In genomic region chr16:2514333-2515179, GRCh38 we compare ENCODE assay signal across 8 cellular contexts. TPM values are rescaled to one million over a fixed set of nuclear protein-coding genes. Genes with fewer than 3 reads are reported as not detected.
DNase-seq lines count a peak whose midpoint lies in the region; ATAC-seq and TF ChIP-seq lines count a peak whose summit lies in the region.

No MANE protein-coding gene starts in this region.

- 0 to 1% (median 1%) methylated on average over 18 to 63 of the region's 63 CpGs for WGBS in ovary, 3 donors

- no peaks in the 10 kb centered on the region for H3K9me3 ChIP-seq in ovary

- intact Hi-C loops in ovary (cut with DNase I): no loop called here

- H3K27ac ChIP-seq in ovary: peak overlapping the region; percentile 94 to 96

- DNase-seq in NCI-H146 (lab: John Stamatoyannopoulos, UW) (peak; percentile 25), NCI-H146 treated with DMSO at 0.1 percent for 48 hours (lab: John Stamatoyannopoulos, UW; ENCODE audit: unreplicated experiment) (no peak), erythroblast (lab: John Stamatoyannopoulos, UW) (peak; percentile 73 to 82), ovary (peak in 3 of 5 donors; percentile 47 to 69 (median 69)), NCI-H128 (lab: John Stamatoyannopoulos, UW; ENCODE audit: unreplicated experiment) (no peak), cerebellum (ENCODE audit: low spot score) (no peak)

- peaks cover 28% of the 10 kb centered on the region for H3K4me1 ChIP-seq in ovary (ENCODE audit: insufficient read depth)

- TF ChIP-seq CTCF in WI38 (IDR thresholded peaks at IDR 0.05; ENCODE audit: low read depth, low read length) (no peak), ovary (IDR thresholded peaks at IDR 0.05) (no peak)

- TF ChIP-seq EP300 in ovary (IDR thresholded peaks at IDR 0.05): no peak

- TF ChIP-seq POLR2A in erythroblast (IDR thresholded peaks at IDR 0.05; ENCODE audit: low read length): no peak
- no peak for TF ChIP-seq POLR2A in ovary (IDR thresholded peaks at IDR 0.05)

- H3K27me3 ChIP-seq in ovary: no peaks in the 10 kb centered on the region

- ATAC-seq in HG03196 (IDR thresholded peaks at IDR 0.05; ENCODE audit: unreplicated experiment): no peak

- no peaks in the 10 kb centered on the region for H3K36me3 ChIP-seq in ovary

- H3K4me3 ChIP-seq in WI38 (ENCODE audit: low read depth, low read length): peak overlapping the region; percentile 92
- peak overlapping the region; percentile 92 for H3K4me3 ChIP-seq in ovary

RNA-seq across cellular contexts. Expression of gene ATP6V0C, which starts 0.8 kb away (rescaled TPM):
- 100 to 1,000 TPM in 5 of 7 donors, 10 to 100 TPM in 2; 34.8 to 143 (median 119) TPM for total RNA-seq in ovary
- 100 to 1,000 TPM in 1 of 2 donors, 10 to 100 TPM in 1; 82.6 to 119 TPM for polyA plus RNA-seq in ovary
- 23.9 TPM for total RNA-seq in cerebellum

RNA-seq across cellular contexts. Expression of gene AMDHD2, which starts 5.6 kb away (rescaled TPM):
- total RNA-seq in ovary (10 to 100 TPM; 14.5 to 28.7 (median 26.9) TPM), cerebellum (22.3 TPM)
- polyA plus RNA-seq in ovary: 10 to 100 TPM in 1 of 2 donors, under 1 TPM in 1; 0.47 to 25.6 TPM

RNA-seq across cellular contexts. Expression of gene CEMP1, which starts 16.7 kb away (rescaled TPM):
- 1 to 10 TPM in 1 of 7 donors, under 1 TPM in 3, not detected in 3; 0.36 to 1.0 (median 0.41) TPM for total RNA-seq in ovary
- polyA plus RNA-seq in ovary: under 1 TPM in 1 of 2 donors, not detected in 1; 0.33 TPM
- total RNA-seq in cerebellum: not detected

RNA-seq across cellular contexts. Expression of gene PDPK1, which starts 23.3 kb away (rescaled TPM):
- total RNA-seq in ovary (10 to 100 TPM; 19.1 to 53.2 (median 37.4) TPM), cerebellum (29.7 TPM)
- polyA plus RNA-seq in ovary: 10 to 100 TPM; 14.6 to 27.2 TPM

RNA-seq across cellular contexts. Expression of gene TBC1D24, which starts 39.6 kb away (rescaled TPM):
- total RNA-seq in ovary (1 to 10 TPM; 2.5 to 8.1 (median 6.7) TPM), cerebellum (30.4 TPM)
- 1 to 10 TPM; 1.9 to 2.3 TPM for polyA plus RNA-seq in ovary

Comparison
In these comparisons a context has a peak if more than half of its experiments do, and no peak if none do; other contexts are left out.
1. DNase-seq: peak in NCI-H146 (single experiment), erythroblast (2 of 2) and ovary (3 of 5); none in NCI-H146 treated with DMSO at 0.1 percent for 48 hours (single experiment), NCI-H128 (single experiment) and cerebellum (single experiment).